In the genomic region with DNA sequence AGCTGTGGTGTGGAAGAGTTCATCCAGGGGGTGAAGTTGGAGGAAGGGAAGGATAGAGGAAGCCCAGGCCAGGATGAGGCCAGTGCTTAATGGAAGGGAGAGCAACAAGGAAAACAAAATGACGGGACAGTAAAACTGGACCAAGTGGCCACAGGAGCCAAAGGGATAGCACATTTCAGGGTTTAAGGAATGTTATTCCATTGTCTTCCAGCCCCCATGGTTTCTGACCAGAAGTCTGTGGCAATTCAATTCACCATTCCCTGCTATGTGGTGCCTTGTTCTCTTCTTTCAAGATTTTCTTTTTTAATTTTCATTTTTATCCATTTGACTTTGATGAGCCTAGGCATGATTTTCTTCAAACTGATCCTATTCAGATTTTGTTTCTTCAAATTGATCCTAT, we compare ENCODE assay signal across 3 cellular contexts.
TF ChIP-seq lines count a peak whose summit lies in the region.

No MANE protein-coding gene starts in this region.

TF ChIP-seq in A549, 52 proteins besides CTCF, POLR2A, EP300 and RAD21:
- TF ChIP-seq FOXS1 (CRISPR knock-in tag; IDR thresholded peaks at IDR 0.05): peak; percentile 77; the same call in 1 of the 2 replicates
- TF ChIP-seq NPAS2 (CRISPR knock-in tag; IDR thresholded peaks at IDR 0.05; ENCODE audit: borderline replicate concordance): no peak

TF ChIP-seq in HCT116, 20 proteins besides CTCF, POLR2A, EP300 and RAD21:
- TF ChIP-seq CBX3 (IDR thresholded peaks at IDR 0.05; ENCODE audit: low read depth): peak; percentile 71; the same call in 1 of the 2 replicates
- no peak for TF ChIP-seq TCF7L2 (IDR thresholded peaks at IDR 0.05; ENCODE audit: borderline replicate concordance, extremely low read depth, insufficient read depth, insufficient read length)
- no peak for TF ChIP-seq FOSL1 (IDR thresholded peaks at IDR 0.05; ENCODE audit: low read depth)
- TF ChIP-seq ELF1 (IDR thresholded peaks at IDR 0.05; ENCODE audit: borderline replicate concordance, low read depth): no peak
- no peak for TF ChIP-seq EGR1 (IDR thresholded peaks at IDR 0.05; ENCODE audit: low read depth)
- TF ChIP-seq ZFX (IDR thresholded peaks at IDR 0.05): no peak
- TF ChIP-seq ZNF274 (IDR thresholded peaks at IDR 0.05; ENCODE audit: low read depth, low read length): no peak
- no peak for TF ChIP-seq SRF (IDR thresholded peaks at IDR 0.05; ENCODE audit: low read depth)

TF ChIP-seq in K562, 482 proteins besides CTCF, POLR2A, EP300 and RAD21 (continues in another document):
- TF ChIP-seq, protein P1, sequence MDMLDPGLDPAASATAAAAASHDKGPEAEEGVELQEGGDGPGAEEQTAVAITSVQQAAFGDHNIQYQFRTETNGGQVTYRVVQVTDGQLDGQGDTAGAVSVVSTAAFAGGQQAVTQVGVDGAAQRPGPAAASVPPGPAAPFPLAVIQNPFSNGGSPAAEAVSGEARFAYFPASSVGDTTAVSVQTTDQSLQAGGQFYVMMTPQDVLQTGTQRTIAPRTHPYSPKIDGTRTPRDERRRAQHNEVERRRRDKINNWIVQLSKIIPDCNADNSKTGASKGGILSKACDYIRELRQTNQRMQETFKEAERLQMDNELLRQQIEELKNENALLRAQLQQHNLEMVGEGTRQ (CRISPR knock-in tag; IDR thresholded peaks at IDR 0.05): no peak
- no peak for TF ChIP-seq THAP7 (CRISPR knock-in tag; IDR thresholded peaks at IDR 0.05)
- TF ChIP-seq GABPB1 (CRISPR knock-in tag; IDR thresholded peaks at IDR 0.05): peak; percentile 53
- no peak for TF ChIP-seq SREBF1 (IDR thresholded peaks at IDR 0.05; ENCODE audit: borderline replicate concordance, low read depth, low read length)
- no peak for TF ChIP-seq POLR2H (tag; IDR thresholded peaks at IDR 0.05; ENCODE audit: low read depth)
- TF ChIP-seq ZFX (CRISPR knock-in tag; IDR thresholded peaks at IDR 0.05): no peak
- no peak for TF ChIP-seq KAT8 (IDR thresholded peaks at IDR 0.05; ENCODE audit: low read depth)
- peak; percentile 35; the same call in 1 of the 2 replicates for TF ChIP-seq EHMT2 (IDR thresholded peaks at IDR 0.05)
- TF ChIP-seq BCL6 (CRISPR knock-in tag; IDR thresholded peaks at IDR 0.05): no peak
- no peak for TF ChIP-seq NFXL1 (CRISPR knock-in tag; IDR thresholded peaks at IDR 0.05)
- no peak for TF ChIP-seq PHTF2 (CRISPR knock-in tag; IDR thresholded peaks at IDR 0.05)
- TF ChIP-seq MAFK (IDR thresholded peaks at IDR 0.05; ENCODE audit: low read length): no peak
- TF ChIP-seq, protein P2, sequence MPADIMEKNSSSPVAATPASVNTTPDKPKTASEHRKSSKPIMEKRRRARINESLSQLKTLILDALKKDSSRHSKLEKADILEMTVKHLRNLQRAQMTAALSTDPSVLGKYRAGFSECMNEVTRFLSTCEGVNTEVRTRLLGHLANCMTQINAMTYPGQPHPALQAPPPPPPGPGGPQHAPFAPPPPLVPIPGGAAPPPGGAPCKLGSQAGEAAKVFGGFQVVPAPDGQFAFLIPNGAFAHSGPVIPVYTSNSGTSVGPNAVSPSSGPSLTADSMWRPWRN (IDR thresholded peaks at IDR 0.05; ENCODE audit: low read depth): no peak
- no peak for TF ChIP-seq NRF1 (conservative IDR thresholded peaks at IDR 0.05 in 1 of 2, IDR thresholded peaks at IDR 0.05 in 1 of 2)
- no peak for TF ChIP-seq RBM34 (IDR thresholded peaks at IDR 0.05; ENCODE audit: borderline replicate concordance, insufficient read depth, low read length)
- TF ChIP-seq ZNF174 (CRISPR knock-in tag; IDR thresholded peaks at IDR 0.05): no peak
- no peak for TF ChIP-seq HNRNPH1 (optimal IDR thresholded peaks at IDR 0.05; ENCODE audit: low read depth, low read length)
- no peak for TF ChIP-seq FOXJ3 (CRISPR knock-in tag; IDR thresholded peaks at IDR 0.05)
- no peak for TF ChIP-seq ZNF354B (CRISPR knock-in tag; IDR thresholded peaks at IDR 0.05)
- no peak for TF ChIP-seq TAF7 (tag; IDR thresholded peaks at IDR 0.05)
- TF ChIP-seq ZNF609 (CRISPR knock-in tag; IDR thresholded peaks at IDR 0.05; ENCODE audit: borderline replicate concordance): no peak
- no peak for TF ChIP-seq ZNF263 (CRISPR knock-in tag; IDR thresholded peaks at IDR 0.05; ENCODE audit: borderline replicate concordance)
- TF ChIP-seq TBP (optimal IDR thresholded peaks at IDR 0.05; ENCODE audit: low read depth, low read length): no peak
- TF ChIP-seq, protein P3, sequence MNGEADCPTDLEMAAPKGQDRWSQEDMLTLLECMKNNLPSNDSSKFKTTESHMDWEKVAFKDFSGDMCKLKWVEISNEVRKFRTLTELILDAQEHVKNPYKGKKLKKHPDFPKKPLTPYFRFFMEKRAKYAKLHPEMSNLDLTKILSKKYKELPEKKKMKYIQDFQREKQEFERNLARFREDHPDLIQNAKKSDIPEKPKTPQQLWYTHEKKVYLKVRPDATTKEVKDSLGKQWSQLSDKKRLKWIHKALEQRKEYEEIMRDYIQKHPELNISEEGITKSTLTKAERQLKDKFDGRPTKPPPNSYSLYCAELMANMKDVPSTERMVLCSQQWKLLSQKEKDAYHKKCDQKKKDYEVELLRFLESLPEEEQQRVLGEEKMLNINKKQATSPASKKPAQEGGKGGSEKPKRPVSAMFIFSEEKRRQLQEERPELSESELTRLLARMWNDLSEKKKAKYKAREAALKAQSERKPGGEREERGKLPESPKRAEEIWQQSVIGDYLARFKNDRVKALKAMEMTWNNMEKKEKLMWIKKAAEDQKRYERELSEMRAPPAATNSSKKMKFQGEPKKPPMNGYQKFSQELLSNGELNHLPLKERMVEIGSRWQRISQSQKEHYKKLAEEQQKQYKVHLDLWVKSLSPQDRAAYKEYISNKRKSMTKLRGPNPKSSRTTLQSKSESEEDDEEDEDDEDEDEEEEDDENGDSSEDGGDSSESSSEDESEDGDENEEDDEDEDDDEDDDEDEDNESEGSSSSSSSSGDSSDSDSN (IDR thresholded peaks at IDR 0.05; ENCODE audit: borderline replicate concordance in 1 of 2, low read depth in 2 of 2, low read length in 2 of 2): no peak
- no peak for TF ChIP-seq ZNF253 (CRISPR knock-in tag; conservative IDR thresholded peaks at IDR 0.05)
- TF ChIP-seq ELK3 (CRISPR knock-in tag; IDR thresholded peaks at IDR 0.05): no peak
- TF ChIP-seq, protein P4, sequence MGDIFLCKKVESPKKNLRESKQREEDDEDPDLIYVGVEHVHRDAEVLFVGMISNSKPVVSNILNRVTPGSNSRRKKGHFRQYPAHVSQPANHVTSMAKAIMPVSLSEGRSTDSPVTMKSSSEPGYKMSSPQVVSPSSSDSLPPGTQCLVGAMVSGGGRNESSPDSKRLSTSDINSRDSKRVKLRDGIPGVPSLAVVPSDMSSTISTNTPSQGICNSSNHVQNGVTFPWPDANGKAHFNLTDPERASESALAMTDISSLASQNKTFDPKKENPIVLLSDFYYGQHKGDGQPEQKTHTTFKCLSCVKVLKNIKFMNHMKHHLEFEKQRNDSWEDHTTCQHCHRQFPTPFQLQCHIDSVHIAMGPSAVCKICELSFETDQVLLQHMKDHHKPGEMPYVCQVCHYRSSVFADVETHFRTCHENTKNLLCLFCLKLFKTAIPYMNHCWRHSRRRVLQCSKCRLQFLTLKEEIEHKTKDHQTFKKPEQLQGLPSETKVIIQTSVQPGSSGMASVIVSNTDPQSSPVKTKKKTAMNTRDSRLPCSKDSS (IDR thresholded peaks at IDR 0.05; ENCODE audit: low read depth, partially characterized antibody): peak; percentile 44
- no peak for TF ChIP-seq ZNF551 (CRISPR knock-in tag; IDR thresholded peaks at IDR 0.05)
- no peak for TF ChIP-seq ZNF668 (CRISPR knock-in tag; IDR thresholded peaks at IDR 0.05)
- TF ChIP-seq CBX3 (IDR thresholded peaks at IDR 0.05; ENCODE audit: borderline replicate concordance in 1 of 2, low read length in 2 of 2): peak in 1 of 2 experiments; percentile 87; a peak in 2 of 3 replicates
- TF ChIP-seq HDAC2 (IDR thresholded peaks at IDR 0.05): no peak
- TF ChIP-seq ZNF133 (CRISPR knock-in tag; IDR thresholded peaks at IDR 0.05): no peak
- no peak for TF ChIP-seq JUND (IDR thresholded peaks at IDR 0.05; ENCODE audit: borderline replicate concordance, low read depth, low read length)
- no peak for TF ChIP-seq JUND (tag; IDR thresholded peaks at IDR 0.05; ENCODE audit: borderline replicate concordance, low read depth, low read length)
- TF ChIP-seq TRIM24 (IDR thresholded peaks at IDR 0.05): peak in 1 of 2 experiments; percentile 58; a peak in 1 of 4 replicates
- TF ChIP-seq JUN (IDR thresholded peaks at IDR 0.05; ENCODE audit: borderline replicate concordance, low read depth, low read length): no peak
- no peak for TF ChIP-seq JUN (CRISPR knock-in tag; IDR thresholded peaks at IDR 0.05; ENCODE audit: borderline replicate concordance)
- no peak for TF ChIP-seq ARNT (IDR thresholded peaks at IDR 0.05)
- TF ChIP-seq HDAC1 (IDR thresholded peaks at IDR 0.05): no peak
- TF ChIP-seq ZNF146 (CRISPR knock-in tag; IDR thresholded peaks at IDR 0.05; ENCODE audit: unreplicated experiment): no peak
- TF ChIP-seq ZNF507 (tag; conservative IDR thresholded peaks at IDR 0.05): no peak
- 0 out of 2 replicates have a peak, but pooled peaks have one; percentile 64 for TF ChIP-seq TRIM28 (IDR thresholded peaks at IDR 0.05)
- no peak for TF ChIP-seq SRF (CRISPR knock-in tag; IDR thresholded peaks at IDR 0.05)
- no peak for TF ChIP-seq TARDBP (IDR thresholded peaks at IDR 0.05)
- TF ChIP-seq, protein P5, sequence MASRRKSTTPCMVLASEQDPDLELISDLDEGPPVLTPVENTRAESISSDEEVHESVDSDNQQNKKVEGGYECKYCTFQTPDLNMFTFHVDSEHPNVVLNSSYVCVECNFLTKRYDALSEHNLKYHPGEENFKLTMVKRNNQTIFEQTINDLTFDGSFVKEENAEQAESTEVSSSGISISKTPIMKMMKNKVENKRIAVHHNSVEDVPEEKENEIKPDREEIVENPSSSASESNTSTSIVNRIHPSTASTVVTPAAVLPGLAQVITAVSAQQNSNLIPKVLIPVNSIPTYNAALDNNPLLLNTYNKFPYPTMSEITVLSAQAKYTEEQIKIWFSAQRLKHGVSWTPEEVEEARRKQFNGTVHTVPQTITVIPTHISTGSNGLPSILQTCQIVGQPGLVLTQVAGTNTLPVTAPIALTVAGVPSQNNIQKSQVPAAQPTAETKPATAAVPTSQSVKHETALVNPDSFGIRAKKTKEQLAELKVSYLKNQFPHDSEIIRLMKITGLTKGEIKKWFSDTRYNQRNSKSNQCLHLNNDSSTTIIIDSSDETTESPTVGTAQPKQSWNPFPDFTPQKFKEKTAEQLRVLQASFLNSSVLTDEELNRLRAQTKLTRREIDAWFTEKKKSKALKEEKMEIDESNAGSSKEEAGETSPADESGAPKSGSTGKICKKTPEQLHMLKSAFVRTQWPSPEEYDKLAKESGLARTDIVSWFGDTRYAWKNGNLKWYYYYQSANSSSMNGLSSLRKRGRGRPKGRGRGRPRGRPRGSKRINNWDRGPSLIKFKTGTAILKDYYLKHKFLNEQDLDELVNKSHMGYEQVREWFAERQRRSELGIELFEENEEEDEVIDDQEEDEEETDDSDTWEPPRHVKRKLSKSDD (conservative IDR thresholded peaks at IDR 0.05; ENCODE audit: low read length): no peak
- TF ChIP-seq, protein P6, sequence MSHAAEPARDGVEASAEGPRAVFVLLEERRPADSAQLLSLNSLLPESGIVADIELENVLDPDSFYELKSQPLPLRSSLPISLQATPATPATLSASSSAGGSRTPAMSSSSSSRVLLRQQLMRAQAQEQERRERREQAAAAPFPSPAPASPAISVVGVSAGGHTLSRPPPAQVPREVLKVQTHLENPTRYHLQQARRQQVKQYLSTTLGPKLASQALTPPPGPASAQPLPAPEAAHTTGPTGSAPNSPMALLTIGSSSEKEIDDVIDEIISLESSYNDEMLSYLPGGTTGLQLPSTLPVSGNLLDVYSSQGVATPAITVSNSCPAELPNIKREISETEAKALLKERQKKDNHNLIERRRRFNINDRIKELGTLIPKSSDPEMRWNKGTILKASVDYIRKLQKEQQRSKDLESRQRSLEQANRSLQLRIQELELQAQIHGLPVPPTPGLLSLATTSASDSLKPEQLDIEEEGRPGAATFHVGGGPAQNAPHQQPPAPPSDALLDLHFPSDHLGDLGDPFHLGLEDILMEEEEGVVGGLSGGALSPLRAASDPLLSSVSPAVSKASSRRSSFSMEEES (CRISPR knock-in tag; IDR thresholded peaks at IDR 0.05): no peak
- no peak for TF ChIP-seq TAF1 (IDR thresholded peaks at IDR 0.05; ENCODE audit: control insufficient read depth, extremely low read depth, insufficient read depth, low read length, severe bottlenecking)
